ENCODE assay signal across 15 cellular contexts in genomic region chr1:56106551-56107277, GRCh38.
DNase-seq lines count a peak whose midpoint lies in the region; ATAC-seq and TF ChIP-seq lines count a peak whose summit lies in the region.
"Had no signal": no experiment of that assay in that cellular context is flagged by ENCODE, and none has a peak within 500 bp of the region (broad histone marks: within the 10 kb centered on the region; RNA-seq: fewer than 3 reads in every experiment).

No MANE protein-coding gene starts in this region.

- no peak overlapping the region for H3K4me2 ChIP-seq in IMR-90 (ENCODE audit: low read depth, low read length)
- H3K4me2 ChIP-seq: SK-N-SH had no signal

- in situ Hi-C loops in IMR-90 (cut with MboI; ENCODE audit: low sequenced_read_pairs) = no loop called here

- no peaks in the 10 kb centered on the region for H3K9me1 ChIP-seq in IMR-90 (ENCODE audit: insufficient read depth, low read length)

- no peaks in the 10 kb centered on the region for H4K20me1 ChIP-seq in IMR-90 (ENCODE audit: insufficient read depth, low read length)

- no peak overlapping the region for H3K56ac ChIP-seq in IMR-90 (ENCODE audit: extremely low read depth, insufficient read depth, low read length)

- DNase-seq in Right ventricle myocardium inferior (ENCODE audit: missing footprints) (peak; percentile 5), left ventricle myocardium superior (no peak), IMR-90 (no peak), chondrocyte (ENCODE audit: low spot score) (no peak), NCI-H146 (lab: John Stamatoyannopoulos, UW) (no peak), NCI-H2029 (lab: John Stamatoyannopoulos, UW) (no peak)
- DNase-seq in CD8-positive, alpha-beta memory T cell = no peak
- DNase-seq: AML-193; CD4-positive, alpha-beta T cell; NCI-H187; NCI-H526; PC-3; SK-N-SH had no signal

- H3K14ac ChIP-seq in IMR-90 (replicated peaks; ENCODE audit: low read depth, low read length) = no peak overlapping the region

- peaks cover 6% of the 10 kb centered on the region for H3K9me3 ChIP-seq in IMR-90 (ENCODE audit: control insufficient read depth, insufficient read depth, low read length)
- H3K9me3 ChIP-seq in CD8-positive, alpha-beta memory T cell (ENCODE audit: low read length) = no peaks in the 10 kb centered on the region

- H3K4me3 Mint-ChIP-seq in chondrocyte (ENCODE audit: unreplicated experiment) = no peak overlapping the region
- no peak overlapping the region for H3K4me3 Mint-ChIP-seq in CD8-positive, alpha-beta memory T cell
- H3K4me3 Mint-ChIP-seq: CD4-positive, alpha-beta T cell; T-helper 1 cell treated with Interleukin-12 subunit alpha and Interleukin-12 subunit beta and Interleukin-4 antibody, amounts not matched to agents 30 μg/mL and 1 μg/mL, for 36 hours had no signal

- H2AK9ac ChIP-seq in IMR-90 (replicated peaks; ENCODE audit: low read depth, low read length, poor library complexity) = no peak overlapping the region

- no peak overlapping the region for H2BK120ac ChIP-seq in IMR-90 (ENCODE audit: low read depth, low read length)

- intact Hi-C loops in Right ventricle myocardium inferior (cut with DNase I) (no loop called here), left ventricle myocardium superior (cut with micrococcal nuclease) (no loop called here), IMR-90 (cut with micrococcal nuclease) (no loop called here)

- no peak overlapping the region for H4K91ac ChIP-seq in IMR-90 (ENCODE audit: insufficient read depth, low read depth, low read length)

- no peak for TF ChIP-seq CTCF in IMR-90 (conservative IDR thresholded peaks at IDR 0.05; ENCODE audit: low read depth, low read length)
- TF ChIP-seq CTCF in chondrocyte (IDR thresholded peaks at IDR 0.05) = no peak

- no peak overlapping the region for H3K4me3 ChIP-seq in IMR-90 (ENCODE audit: insufficient read depth, low read depth, low read length)
- no peak overlapping the region for H3K4me3 ChIP-seq in CD8-positive, alpha-beta memory T cell (ENCODE audit: low read length)
- H3K4me3 ChIP-seq: HAP-1 had no signal

- no peak overlapping the region for H3K23ac ChIP-seq in IMR-90 (ENCODE audit: low read depth, low read length)

- H3K9me3 Mint-ChIP-seq in chondrocyte (ENCODE audit: low read depth) = peaks cover 42% of the 10 kb centered on the region
- H3K9me3 Mint-ChIP-seq in CD8-positive, alpha-beta memory T cell = peaks cover 6 to 17% (median 8%) of the 10 kb centered on the region in 5 donors

- H3K4me1 Mint-ChIP-seq in chondrocyte (ENCODE audit: low read depth) = no peaks in the 10 kb centered on the region
- H3K4me1 Mint-ChIP-seq in CD8-positive, alpha-beta memory T cell = no peaks in the 10 kb centered on the region

- dilution Hi-C loops in IMR-90 (cut with HindIII; ENCODE audit: low sequenced_read_pairs, unreplicated experiment) = no loop called here

- no peaks in the 10 kb centered on the region for H3K4me1 ChIP-seq in IMR-90 (ENCODE audit: control insufficient read depth, insufficient read depth, low read length)
- H3K4me1 ChIP-seq in CD8-positive, alpha-beta memory T cell (ENCODE audit: insufficient read depth, low read length) = no peaks in the 10 kb centered on the region
- H3K4me1 ChIP-seq: HAP-1 had no signal

- H4K8ac ChIP-seq in IMR-90 (ENCODE audit: low read depth in 2 of 2, low read length in 2 of 2) = no peak overlapping the region

- TF ChIP-seq RAD21 in IMR-90 (IDR thresholded peaks at IDR 0.05; ENCODE audit: low read length) = no peak

- no peaks in the 10 kb centered on the region for H3K27me3 ChIP-seq in IMR-90 (ENCODE audit: control insufficient read depth, insufficient read depth, low read length)
- H3K27me3 ChIP-seq in CD8-positive, alpha-beta memory T cell (ENCODE audit: insufficient read depth, low read length, poor library complexity, severe bottlenecking) = no peaks in the 10 kb centered on the region

- BruUV-seq in IMR-90 (replicated peaks; lab: Mats Ljungman, UMichigan) = no TSS peak

- peak overlapping the region; percentile 32 for H3K27ac Mint-ChIP-seq in chondrocyte (ENCODE audit: unreplicated experiment)
- H3K27ac Mint-ChIP-seq in CD8-positive, alpha-beta memory T cell = no peak overlapping the region
- H3K27ac Mint-ChIP-seq: CD4-positive, alpha-beta T cell; T-helper 1 cell treated with Interleukin-12 subunit alpha and Interleukin-12 subunit beta and Interleukin-4 antibody, amounts not matched to agents 30 μg/mL and 1 μg/mL, for 36 hours had no signal

- H3K4ac ChIP-seq in IMR-90 (ENCODE audit: low read depth, low read length) = no peak overlapping the region

- no peak overlapping the region for H3K27ac ChIP-seq in IMR-90 (ENCODE audit: insufficient read depth, low read length)
- no peak overlapping the region for H3K27ac ChIP-seq in CD8-positive, alpha-beta memory T cell (ENCODE audit: low read depth, low read length)

- no peak overlapping the region for H2AFZ ChIP-seq in IMR-90 (replicated peaks; ENCODE audit: low read length, poor library complexity)

- WGBS in IMR-90 (ENCODE audit: extremely low coverage in 2 of 2, insufficient read length in 1 of 2), 2 experiments = no CpG with 5 or more reads among the region's 2 CpGs

- no peak for ATAC-seq in Right ventricle myocardium inferior
- no peak for ATAC-seq in left ventricle myocardium superior
- no peak for ATAC-seq in IMR-90 (ENCODE audit: low read depth)
- ATAC-seq: PC-3 had no signal

- H2AK5ac ChIP-seq in IMR-90 (ENCODE audit: low read depth, low read length) = peak overlapping the region; percentile 12; the same call in 1 of the 2 replicates

- CTCF ChIA-PET in IMR-90 (lab: Yijun Ruan, JAX) = no interaction called here
- CTCF ChIA-PET in CD8-positive, alpha-beta memory T cell (lab: Charles Lee) = no interaction called here

- POLR2A ChIA-PET in IMR-90 (lab: Charles Lee; ENCODE audit: unreplicated experiment) = no interaction called here
- POLR2A ChIA-PET in CD8-positive, alpha-beta memory T cell (lab: Charles Lee) = no interaction called here

- H4K5ac ChIP-seq in IMR-90 (ENCODE audit: low read depth, low read length) = no peak overlapping the region

- no peak overlapping the region for H2BK5ac ChIP-seq in IMR-90 (ENCODE audit: low read depth, low read length, poor library complexity, severe bottlenecking)

- H2BK15ac ChIP-seq in IMR-90 (ENCODE audit: low read depth, low read length) = no peak overlapping the region

- no peaks in the 10 kb centered on the region for H3K27me3 Mint-ChIP-seq in chondrocyte (ENCODE audit: low read depth)
- peaks cover 0 to 6% of the 10 kb centered on the region in 2 donors for H3K27me3 Mint-ChIP-seq in CD8-positive, alpha-beta memory T cell
- H3K27me3 Mint-ChIP-seq: CD4-positive, alpha-beta T cell had no signal

- peaks cover 7% of the 10 kb centered on the region for H3K36me3 Mint-ChIP-seq in chondrocyte (ENCODE audit: low read depth)
- no peaks in the 10 kb centered on the region for H3K36me3 Mint-ChIP-seq in CD8-positive, alpha-beta memory T cell

- TF ChIP-seq POLR2A in IMR-90 (IDR thresholded peaks at IDR 0.05; ENCODE audit: low read depth, low read length) = no peak

- no peaks in the 10 kb centered on the region for H3K36me3 ChIP-seq in IMR-90 (ENCODE audit: control insufficient read depth, insufficient read depth, low read length)
- H3K36me3 ChIP-seq in CD8-positive, alpha-beta memory T cell (ENCODE audit: insufficient read depth, low read length) = no peaks in the 10 kb centered on the region
- H3K36me3 ChIP-seq: HAP-1 had no signal

- no peak overlapping the region for H3K9ac ChIP-seq in IMR-90 (ENCODE audit: low read depth, low read length)
- H3K9ac ChIP-seq: SK-N-SH had no signal

- no peak overlapping the region for H3K18ac ChIP-seq in IMR-90 (ENCODE audit: low read depth, low read length)

- no peaks in the 10 kb centered on the region for H3K79me1 ChIP-seq in IMR-90 (ENCODE audit: low read depth in 1 of 2, low read length in 2 of 2)

- H2BK20ac ChIP-seq in IMR-90 (ENCODE audit: low read depth, low read length) = no peak overlapping the region

TF ChIP-seq in IMR-90, 13 proteins besides CTCF, POLR2A, EP300 and RAD21:
- no peak for TF ChIP-seq MAZ (IDR thresholded peaks at IDR 0.05; ENCODE audit: borderline replicate concordance, low read depth, low read length)
- no peak for TF ChIP-seq ELK1 (IDR thresholded peaks at IDR 0.05; ENCODE audit: borderline replicate concordance, low read depth, low read length)
- no peak for TF ChIP-seq USF2 (IDR thresholded peaks at IDR 0.05; ENCODE audit: low read depth, low read length)
- no peak for TF ChIP-seq SMC3 (IDR thresholded peaks at IDR 0.05; ENCODE audit: low read depth, low read length)
- no peak for TF ChIP-seq FOS (IDR thresholded peaks at IDR 0.05; ENCODE audit: low read depth, low read length)
